Comparison of ENCODE assay signal across 8 cellular contexts in the genomic region with DNA sequence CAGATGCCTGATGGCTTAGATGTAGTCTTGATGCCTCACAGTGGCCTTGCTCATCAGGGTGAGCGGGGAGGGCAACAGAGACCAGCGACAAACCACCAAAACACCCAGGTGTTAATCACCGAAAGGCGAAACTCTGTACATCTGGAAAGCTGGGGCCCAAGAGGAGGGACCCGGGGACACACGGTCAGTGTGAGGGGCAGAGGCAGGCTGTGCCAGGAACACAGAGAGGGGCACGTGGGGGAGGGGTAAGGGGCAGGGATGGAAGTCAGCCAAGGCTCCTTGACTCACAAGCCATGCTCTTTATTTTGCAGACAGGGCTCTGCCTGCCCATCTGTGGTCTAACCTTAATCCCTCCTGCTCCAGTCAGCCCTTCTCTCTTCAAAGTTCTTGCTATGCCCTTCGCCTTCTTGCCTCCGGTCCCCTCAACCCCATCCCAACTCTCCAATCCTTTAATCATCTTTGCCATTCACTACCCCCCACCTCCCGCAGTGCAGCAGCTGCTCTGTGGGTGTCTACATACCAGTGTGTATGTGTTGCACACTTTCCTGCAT. TPM values are rescaled to one million over a fixed set of nuclear protein-coding genes. Genes with fewer than 3 reads are reported as not detected.
DNase-seq lines count a peak whose midpoint lies in the region; ATAC-seq, FAIRE-seq and TF ChIP-seq lines count a peak whose summit lies in the region.

No MANE protein-coding gene starts in this region.

- no peak for TF ChIP-seq POLR2A in A549 (IDR thresholded peaks at IDR 0.05; ENCODE audit: low read length)

- no peak for TF ChIP-seq EP300 in A549 (IDR thresholded peaks at IDR 0.05)

- H3K4me3 ChIP-seq in A549 (no peak overlapping the region), mucosa of rectum (ENCODE audit: low read length in 2 of 2) (peak overlapping the region in 1 of 2 donors; percentile 88)

- H3K27ac ChIP-seq in A549 (peak overlapping the region; percentile 31 to 100; a peak in 5 of 6 replicates), mucosa of rectum (ENCODE audit: low read depth in 2 of 2, low read length in 2 of 2) (peak overlapping the region; percentile 76 to 82)

- POLR2A ChIA-PET in A549 (lab: Yijun Ruan, JAX), result interaction anchor here (1.0 kb wide), 1 partner anchor 9 kb away, joined by 5 read pairs; no protein-coding TSS in a partner anchor

- H3K27ac Mint-ChIP-seq in activated naive CD8-positive, alpha-beta T cell treated with anti-CD3 and anti-CD28 coated beads, Interleukin-2, amount 50 U/mL, for 24 hours, result peak overlapping the region; percentile 66

- no peak for TF ChIP-seq RAD21 in A549 (conservative IDR thresholded peaks at IDR 0.05 in 1 of 2, IDR thresholded peaks at IDR 0.05 in 1 of 2)

- TF ChIP-seq CTCF in A549 (IDR thresholded peaks at IDR 0.05), result no peak

- ATAC-seq in A549 (no peak), GM19463 (IDR thresholded peaks at IDR 0.05; ENCODE audit: unreplicated experiment) (peak; percentile 27), GM19324 (IDR thresholded peaks at IDR 0.05; ENCODE audit: low FRiP score, unreplicated experiment) (no peak)
- ATAC-seq in activated naive CD8-positive, alpha-beta T cell treated with anti-CD3 and anti-CD28 coated beads, Interleukin-2, amount 50 U/mL, for 24 hours, result peak; percentile 20

- peaks cover 4 to 19% of the 10 kb centered on the region in 2 donors for H3K36me3 ChIP-seq in mucosa of rectum (ENCODE audit: control insufficient read depth in 2 of 2, insufficient read depth in 2 of 2, low read length in 2 of 2)

- H3K27me3 ChIP-seq in mucosa of rectum (ENCODE audit: control insufficient read depth in 2 of 2, insufficient read depth in 2 of 2, low read length in 2 of 2), result no peaks in the 10 kb centered on the region

- H3K9me3 ChIP-seq in A549 (no peaks in the 10 kb centered on the region), mucosa of rectum (ENCODE audit: control insufficient read depth in 2 of 2, low read length in 2 of 2) (no peaks in the 10 kb centered on the region)

- whole genome bisulfite sequencing in A549 (ENCODE audit: missing lambda C conversion rate), result 51% methylated on average over 10 of the region's 10 CpGs

- CTCF ChIA-PET in A549 (lab: Yijun Ruan, JAX), result interaction anchor here (0.5 to 31.7 kb wide), 6 partner anchors 20 to 728 kb away, joined by 3 to 474 read pairs (median 4); no protein-coding TSS in a partner anchor

- peak overlapping the region; percentile 96 for H3K4me2 ChIP-seq in A549

- no peak for FAIRE-seq in A549 (lab: Jason Lieb, UNC)

- H3K27me3 Mint-ChIP-seq in activated naive CD8-positive, alpha-beta T cell treated with anti-CD3 and anti-CD28 coated beads, Interleukin-2, amount 50 U/mL, for 24 hours, result no peaks in the 10 kb centered on the region

- peaks cover 10% of the 10 kb centered on the region for H3K36me3 Mint-ChIP-seq in activated naive CD8-positive, alpha-beta T cell treated with anti-CD3 and anti-CD28 coated beads, Interleukin-2, amount 50 U/mL, for 24 hours (ENCODE audit: low read depth)

- DNase-seq in A549 (ENCODE audit: low read depth in 1 of 2, low spot score in 1 of 2) (no peak), T-helper 9 cell (no peak), ecto neural progenitor cell (ENCODE audit: low spot score) (no peak), occipital lobe (lab: John Stamatoyannopoulos, UW) (no peak)
- peak; percentile 56 for DNase-seq in activated naive CD8-positive, alpha-beta T cell treated with anti-CD3 and anti-CD28 coated beads, Interleukin-2, amount 50 U/mL, for 24 hours

- no peaks in the 10 kb centered on the region for H3K9me3 Mint-ChIP-seq in activated naive CD8-positive, alpha-beta T cell treated with anti-CD3 and anti-CD28 coated beads, Interleukin-2, amount 50 U/mL, for 24 hours

- H3K9ac ChIP-seq in mucosa of rectum (ENCODE audit: low read depth in 1 of 2, low read length in 2 of 2), result peak overlapping the region; percentile 36 to 47

- peak overlapping the region; percentile 48 for H3K4me3 Mint-ChIP-seq in activated naive CD8-positive, alpha-beta T cell treated with anti-CD3 and anti-CD28 coated beads, Interleukin-2, amount 50 U/mL, for 24 hours

- H3K4me1 ChIP-seq in A549 (peaks cover 72% of the 10 kb centered on the region), mucosa of rectum (ENCODE audit: control insufficient read depth in 2 of 2, insufficient read depth in 2 of 2, low read length in 2 of 2) (peaks cover 77 to 78% of the 10 kb centered on the region in 2 donors)

- peaks cover 80% of the 10 kb centered on the region for H3K4me1 Mint-ChIP-seq in activated naive CD8-positive, alpha-beta T cell treated with anti-CD3 and anti-CD28 coated beads, Interleukin-2, amount 50 U/mL, for 24 hours

TF ChIP-seq in A549, 52 proteins besides CTCF, POLR2A, EP300 and RAD21:
- TF ChIP-seq MAFK (IDR thresholded peaks at IDR 0.05; ENCODE audit: partially characterized antibody), result no peak

RNA-seq across cellular contexts. Expression of a gene that starts 4.3 kb away (rescaled TPM):
- polyA plus RNA-seq in A549 (2011; rRNA removed), result 16.8 and 20.8 TPM in 2 replicates
- 24.1 and 35.9 TPM in 2 replicates for polyA plus RNA-seq in A549 (2012; cell fraction: cytosol; rRNA removed)
- polyA plus RNA-seq in A549 (2012; cell fraction: nucleus; rRNA removed), result 93.8 and 94.5 TPM in 2 replicates
- polyA plus RNA-seq in A549 (2017; fragmentation: RNase III; extraction: RNeasy Plus Mini Kit Qiagen cat#74134 plus additional on column Dnase treatment), result 20.7 to 23.4 TPM (median 22.8 TPM) in 3 replicates
- polyA minus RNA-seq in A549 (2011; rRNA and poly(A)+ RNA removed), result 22.8 and 26.8 TPM in 2 replicates
- 3.7 TPM for total RNA-seq in occipital lobe

Comparison
In these comparisons a context has a peak if more than half of its experiments do, and no peak if none do; other contexts are left out.
1. ATAC-seq: peak in GM19463 (single experiment) and activated naive CD8-positive, alpha-beta T cell treated with anti-CD3 and anti-CD28 coated beads, Interleukin-2, amount 50 U/mL, for 24 hours (single experiment); none in A549 (0 of 2) and GM19324 (single experiment).